In the genomic region with DNA sequence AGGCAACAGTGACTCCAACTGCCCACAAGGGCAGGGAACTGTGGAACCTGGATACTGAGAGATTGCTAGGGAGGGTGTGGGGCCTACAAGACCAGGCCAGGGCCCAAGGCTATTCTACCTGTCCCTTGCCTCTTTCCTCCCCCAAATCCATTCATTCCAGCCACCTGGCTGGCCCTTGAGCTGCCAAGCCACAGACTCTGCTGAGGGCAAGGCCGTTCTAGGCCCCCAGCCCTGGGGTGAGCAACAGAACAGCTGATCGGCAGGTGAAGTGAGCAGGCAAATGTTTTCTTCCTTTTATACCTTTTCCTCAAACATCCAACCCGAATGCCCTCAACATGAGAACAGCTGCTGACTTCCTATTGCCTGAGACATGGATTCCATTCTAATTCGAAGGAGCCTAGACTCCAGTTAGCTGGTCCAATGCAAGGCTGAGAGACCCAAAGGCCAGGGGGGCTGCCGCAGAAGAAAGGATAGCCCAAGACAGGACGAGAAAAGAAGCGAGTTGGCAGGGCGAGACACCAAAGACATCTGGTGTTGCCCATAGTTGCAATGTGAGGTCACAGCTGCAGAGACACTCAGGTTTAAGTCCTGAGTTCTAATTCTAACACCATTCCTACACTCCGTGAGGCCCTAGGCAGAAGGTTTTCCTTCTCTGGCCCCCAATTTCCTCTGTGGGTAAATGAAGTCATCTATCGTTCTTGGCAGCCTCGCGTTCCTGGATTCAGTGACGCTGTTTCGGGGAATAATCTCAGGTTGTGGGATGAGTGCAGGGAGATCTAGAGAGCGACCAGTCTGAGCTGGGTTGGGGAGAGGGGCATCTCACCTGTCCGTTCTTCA, we compare ENCODE assay signal across 21 cellular contexts. TPM values are rescaled to one million over a fixed set of nuclear protein-coding genes. Genes with fewer than 3 reads are reported as not detected.
DNase-seq lines count a peak whose midpoint lies in the region; ATAC-seq and TF ChIP-seq lines count a peak whose summit lies in the region.
"Had no signal": no experiment of that assay in that cellular context is flagged by ENCODE, and none has a peak within 500 bp of the region (broad histone marks: within the 10 kb centered on the region; RNA-seq: fewer than 3 reads in every experiment).

No MANE protein-coding gene starts in this region.

- peaks cover 63% of the 10 kb centered on the region for H3K27me3 Mint-ChIP-seq in activated CD8-positive, alpha-beta T cell treated with anti-CD3 and anti-CD28 coated beads, Interleukin-2, amount 10 ng/mL, durations not matched to agents 7 days and 5 days (ENCODE audit: low read depth)
- H3K27me3 Mint-ChIP-seq in activated CD8-positive, alpha-beta T cell treated with anti-CD3 and anti-CD28 coated beads for 36 hours = peaks cover 62% of the 10 kb centered on the region
- H3K27me3 Mint-ChIP-seq in activated B cell treated with CpG ODN at 0.5 μM for 24 hours (peaks cover 52% of the 10 kb centered on the region), mesothelial cell of epicardium (ENCODE audit: low read depth) (peaks cover 57% of the 10 kb centered on the region)
- peaks cover 82 to 87% of the 10 kb centered on the region in 2 donors for H3K27me3 Mint-ChIP-seq in stimulated activated naive B cell treated with anti-CD40 and anti-IgM and Interleukin-4, amounts not matched to agents 10 μg/mL and 1 μg/mL and 100 μg/mL, for 72 hours
- peaks cover 58% of the 10 kb centered on the region for H3K27me3 Mint-ChIP-seq in activated T-helper 17 cell treated with anti-CD3 and anti-CD28 coated beads, Interleukin-2, amount 50 U/mL, for 72 hours

- no peak for TF ChIP-seq CTCF in activated CD8-positive, alpha-beta T cell treated with anti-CD3 and anti-CD28 coated beads for 36 hours (IDR thresholded peaks at IDR 0.05)
- no peak for TF ChIP-seq CTCF in activated B cell treated with CpG ODN at 0.5 μM for 24 hours (IDR thresholded peaks at IDR 0.05)
- TF ChIP-seq CTCF in mesothelial cell of epicardium (IDR thresholded peaks at IDR 0.05; ENCODE audit: unreplicated experiment) = no peak

- CTCF ChIA-PET in activated CD8-positive, alpha-beta T cell treated with anti-CD3 and anti-CD28 coated beads, Interleukin-2, amount 10 ng/mL, durations not matched to agents 7 days and 5 days (lab: Charles Lee) = interaction anchor here (0.9 to 5.6 kb wide), 5 partner anchors 12 to 179 kb away, joined by 3 to 33 read pairs (median 5); a partner anchor contains a TSS
- CTCF ChIA-PET in activated CD8-positive, alpha-beta T cell treated with anti-CD3 and anti-CD28 coated beads for 36 hours (lab: Charles Lee) = interaction anchor here (0.7 to 5.8 kb wide), 7 partner anchors 10 to 482 kb away, joined by 3 to 40 read pairs (median 6); a partner anchor contains a TSS
- CTCF ChIA-PET in activated B cell treated with CpG ODN at 0.5 μM for 24 hours (lab: Charles Lee) = interaction anchor here (0.7 to 8.9 kb wide), 5 partner anchors 13 to 46 kb away, joined by 3 to 59 read pairs (median 4); a partner anchor contains a TSS

- peaks cover 18% of the 10 kb centered on the region for H3K4me1 Mint-ChIP-seq in activated CD8-positive, alpha-beta T cell treated with anti-CD3 and anti-CD28 coated beads, Interleukin-2, amount 10 ng/mL, durations not matched to agents 7 days and 5 days (ENCODE audit: low read depth)
- H3K4me1 Mint-ChIP-seq in activated CD8-positive, alpha-beta T cell treated with anti-CD3 and anti-CD28 coated beads for 36 hours (ENCODE audit: low read depth) = peaks cover 15% of the 10 kb centered on the region
- H3K4me1 Mint-ChIP-seq in activated B cell treated with CpG ODN at 0.5 μM for 24 hours (peaks cover 31% of the 10 kb centered on the region), mesothelial cell of epicardium (peaks cover 37% of the 10 kb centered on the region)
- peaks cover 29 to 42% of the 10 kb centered on the region in 2 donors for H3K4me1 Mint-ChIP-seq in stimulated activated naive B cell treated with anti-CD40 and anti-IgM and Interleukin-4, amounts not matched to agents 10 μg/mL and 1 μg/mL and 100 μg/mL, for 72 hours
- H3K4me1 Mint-ChIP-seq in activated T-helper 17 cell treated with anti-CD3 and anti-CD28 coated beads, Interleukin-2, amount 50 U/mL, for 72 hours = peaks cover 7% of the 10 kb centered on the region

- no peak for DNase-seq in activated CD8-positive, alpha-beta T cell treated with anti-CD3 and anti-CD28 coated beads, Interleukin-2, amount 10 ng/mL, durations not matched to agents 7 days and 5 days
- no peak for DNase-seq in activated CD8-positive, alpha-beta T cell treated with anti-CD3 and anti-CD28 coated beads for 36 hours
- no peak for DNase-seq in activated B cell treated with CpG ODN at 0.5 μM for 24 hours
- no peak for DNase-seq in mesothelial cell of epicardium (ENCODE audit: low spot score in 2 of 2, unreplicated experiment in 2 of 2)
- no peak for DNase-seq in stimulated activated naive B cell treated with anti-CD40 and anti-IgM and Interleukin-4, amounts not matched to agents 10 μg/mL and 1 μg/mL and 100 μg/mL, for 72 hours
- DNase-seq in RPMI8226 = no peak
- DNase-seq: CD8-positive, alpha-beta T cell; colonic mucosa; DND-41; foreskin keratinocyte; left lung; NCI-H1417; stimulated activated CD4-positive, alpha-beta T cell treated with anti-CD3 and anti-CD28 coated beads, Interleukin-15, amount 100 ng/mL, for 24 hours; stimulated activated naive CD8-positive, alpha-beta T cell treated with anti-CD3 and anti-CD28 coated beads, Interleukin-15, Interleukin-2, amounts not matched to agents 100 U/mL and 50 U/mL, for 24 hours had no signal

- intact Hi-C loops in activated CD8-positive, alpha-beta T cell treated with anti-CD3 and anti-CD28 coated beads for 36 hours (cut with micrococcal nuclease) = no loop called here
- intact Hi-C loops in activated B cell treated with CpG ODN at 0.5 μM for 24 hours (cut with micrococcal nuclease) = no loop called here

- H3K36me3 Mint-ChIP-seq in activated CD8-positive, alpha-beta T cell treated with anti-CD3 and anti-CD28 coated beads, Interleukin-2, amount 10 ng/mL, durations not matched to agents 7 days and 5 days (ENCODE audit: low read depth) = peaks cover 23% of the 10 kb centered on the region
- peaks cover 10% of the 10 kb centered on the region for H3K36me3 Mint-ChIP-seq in activated CD8-positive, alpha-beta T cell treated with anti-CD3 and anti-CD28 coated beads for 36 hours (ENCODE audit: low read depth)
- H3K36me3 Mint-ChIP-seq in activated B cell treated with CpG ODN at 0.5 μM for 24 hours (ENCODE audit: low read depth) (no peaks in the 10 kb centered on the region), mesothelial cell of epicardium (peaks cover 1% of the 10 kb centered on the region)
- H3K36me3 Mint-ChIP-seq in stimulated activated naive B cell treated with anti-CD40 and anti-IgM and Interleukin-4, amounts not matched to agents 10 μg/mL and 1 μg/mL and 100 μg/mL, for 72 hours = peaks cover 0 to 6% of the 10 kb centered on the region in 2 donors
- no peaks in the 10 kb centered on the region for H3K36me3 Mint-ChIP-seq in activated T-helper 17 cell treated with anti-CD3 and anti-CD28 coated beads, Interleukin-2, amount 50 U/mL, for 72 hours (ENCODE audit: low read depth)
- H3K36me3 Mint-ChIP-seq: CD8-positive, alpha-beta T cell had no signal

- POLR2A ChIA-PET in activated CD8-positive, alpha-beta T cell treated with anti-CD3 and anti-CD28 coated beads, Interleukin-2, amount 10 ng/mL, durations not matched to agents 7 days and 5 days (lab: Charles Lee) = interaction anchor here (1.4 to 2.5 kb wide), 2 partner anchors 13 to 32 kb away, joined by 4 to 7 read pairs; a partner anchor contains a TSS
- POLR2A ChIA-PET in activated CD8-positive, alpha-beta T cell treated with anti-CD3 and anti-CD28 coated beads for 36 hours (lab: Charles Lee) = interaction anchor here (1.0 kb wide), 1 partner anchor 31 kb away, joined by 3 read pairs; no protein-coding TSS in a partner anchor
- POLR2A ChIA-PET in activated B cell treated with CpG ODN at 0.5 μM for 24 hours (lab: Charles Lee) = interaction anchor here (1.1 to 1.4 kb wide), 2 partner anchors 13 to 39 kb away, joined by 3 to 5 read pairs; a partner anchor contains a TSS

- peak overlapping the region; percentile 22 for H3K4me3 Mint-ChIP-seq in activated CD8-positive, alpha-beta T cell treated with anti-CD3 and anti-CD28 coated beads, Interleukin-2, amount 10 ng/mL, durations not matched to agents 7 days and 5 days
- H3K4me3 Mint-ChIP-seq in activated CD8-positive, alpha-beta T cell treated with anti-CD3 and anti-CD28 coated beads for 36 hours = no peak overlapping the region
- peak overlapping the region; percentile 9 for H3K4me3 Mint-ChIP-seq in activated B cell treated with CpG ODN at 0.5 μM for 24 hours
- H3K4me3 Mint-ChIP-seq in mesothelial cell of epicardium = peak overlapping the region; percentile 29
- H3K4me3 Mint-ChIP-seq in stimulated activated naive B cell treated with anti-CD40 and anti-IgM and Interleukin-4, amounts not matched to agents 10 μg/mL and 1 μg/mL and 100 μg/mL, for 72 hours = peak overlapping the region; percentile 11 to 45
- no peak overlapping the region for H3K4me3 Mint-ChIP-seq in activated T-helper 17 cell treated with anti-CD3 and anti-CD28 coated beads, Interleukin-2, amount 50 U/mL, for 72 hours
- H3K4me3 Mint-ChIP-seq: CD8-positive, alpha-beta T cell had no signal

- H3K9me3 Mint-ChIP-seq in activated CD8-positive, alpha-beta T cell treated with anti-CD3 and anti-CD28 coated beads, Interleukin-2, amount 10 ng/mL, durations not matched to agents 7 days and 5 days (ENCODE audit: insufficient read depth) = no peaks in the 10 kb centered on the region
- H3K9me3 Mint-ChIP-seq in activated CD8-positive, alpha-beta T cell treated with anti-CD3 and anti-CD28 coated beads for 36 hours = no peaks in the 10 kb centered on the region
- H3K9me3 Mint-ChIP-seq in activated B cell treated with CpG ODN at 0.5 μM for 24 hours = no peaks in the 10 kb centered on the region
- H3K9me3 Mint-ChIP-seq in mesothelial cell of epicardium = no peaks in the 10 kb centered on the region
- no peaks in the 10 kb centered on the region for H3K9me3 Mint-ChIP-seq in stimulated activated naive B cell treated with anti-CD40 and anti-IgM and Interleukin-4, amounts not matched to agents 10 μg/mL and 1 μg/mL and 100 μg/mL, for 72 hours
- H3K9me3 Mint-ChIP-seq in activated T-helper 17 cell treated with anti-CD3 and anti-CD28 coated beads, Interleukin-2, amount 50 U/mL, for 72 hours = no peaks in the 10 kb centered on the region
- H3K9me3 Mint-ChIP-seq: CD8-positive, alpha-beta T cell had no signal

- no peak for ATAC-seq in activated CD8-positive, alpha-beta T cell treated with anti-CD3 and anti-CD28 coated beads, Interleukin-2, amount 10 ng/mL, durations not matched to agents 7 days and 5 days
- no peak for ATAC-seq in activated CD8-positive, alpha-beta T cell treated with anti-CD3 and anti-CD28 coated beads for 36 hours
- no peak for ATAC-seq in activated B cell treated with CpG ODN at 0.5 μM for 24 hours (ENCODE audit: low read depth)
- no peak for ATAC-seq in stimulated activated naive B cell treated with anti-CD40 and anti-IgM and Interleukin-4, amounts not matched to agents 10 μg/mL and 1 μg/mL and 100 μg/mL, for 72 hours (replicated peaks)
- ATAC-seq in HG03460 (IDR thresholded peaks at IDR 0.05; ENCODE audit: unreplicated experiment) = no peak
- no peak for ATAC-seq in activated T-helper 17 cell treated with anti-CD3 and anti-CD28 coated beads, Interleukin-2, amount 50 U/mL, for 72 hours (replicated peaks)
- ATAC-seq: CD8-positive, alpha-beta T cell; foreskin keratinocyte; left lung; stimulated activated naive CD8-positive, alpha-beta T cell treated with anti-CD3 and anti-CD28 coated beads, Interleukin-15, Interleukin-2, amounts not matched to agents 100 U/mL and 50 U/mL, for 24 hours had no signal

- no peak overlapping the region for H3K27ac Mint-ChIP-seq in activated CD8-positive, alpha-beta T cell treated with anti-CD3 and anti-CD28 coated beads, Interleukin-2, amount 10 ng/mL, durations not matched to agents 7 days and 5 days
- no peak overlapping the region for H3K27ac Mint-ChIP-seq in activated CD8-positive, alpha-beta T cell treated with anti-CD3 and anti-CD28 coated beads for 36 hours
- no peak overlapping the region for H3K27ac Mint-ChIP-seq in activated B cell treated with CpG ODN at 0.5 μM for 24 hours
- no peak overlapping the region for H3K27ac Mint-ChIP-seq in mesothelial cell of epicardium
- H3K27ac Mint-ChIP-seq in stimulated activated naive B cell treated with anti-CD40 and anti-IgM and Interleukin-4, amounts not matched to agents 10 μg/mL and 1 μg/mL and 100 μg/mL, for 72 hours = peak overlapping the region; percentile 71
- H3K27ac Mint-ChIP-seq in activated T-helper 17 cell treated with anti-CD3 and anti-CD28 coated beads, Interleukin-2, amount 50 U/mL, for 72 hours = no peak overlapping the region
- H3K27ac Mint-ChIP-seq: CD8-positive, alpha-beta T cell had no signal

RNA-seq across cellular contexts. Expression of a gene that starts 1.7 kb away (rescaled TPM):
- total RNA-seq in activated CD8-positive, alpha-beta T cell treated with anti-CD3 and anti-CD28 coated beads, Interleukin-2, amount 10 ng/mL, durations not matched to agents 7 days and 5 days = not detected
- not detected for total RNA-seq in activated CD8-positive, alpha-beta T cell treated with anti-CD3 and anti-CD28 coated beads for 36 hours
- total RNA-seq in activated B cell treated with CpG ODN at 0.5 μM for 24 hours = not detected in 2 replicates
- total RNA-seq in mesothelial cell of epicardium = 0.20 TPM in 2 of 3 replicates, not detected in the other
- total RNA-seq in activated T-helper 17 cell treated with anti-CD3 and anti-CD28 coated beads, Interleukin-2, amount 50 U/mL, for 72 hours = not detected
- total RNA-seq: activated CD8-positive, alpha-beta memory T cell treated with anti-CD3 and anti-CD28 coated beads for 36 hours; aorta; CD8-positive, alpha-beta T cell; colonic mucosa; endothelial cell of umbilical vein; HT-29; left lung; ureter had no signal

RNA-seq across cellular contexts. Expression of a gene that starts 11.4 kb away (rescaled TPM):
- under 1 TPM in 1 of 2 experiments, not detected in 1; 0.29 TPM for total RNA-seq in activated CD8-positive, alpha-beta T cell treated with anti-CD3 and anti-CD28 coated beads, Interleukin-2, amount 10 ng/mL, durations not matched to agents 7 days and 5 days
- under 1 TPM in 1 of 2 experiments, not detected in 1; 0.14 TPM for total RNA-seq in activated CD8-positive, alpha-beta T cell treated with anti-CD3 and anti-CD28 coated beads for 36 hours
- total RNA-seq in activated B cell treated with CpG ODN at 0.5 μM for 24 hours (not detected in 2 replicates), mesothelial cell of epicardium (13.2 to 15.3 TPM (median 14.4 TPM) in 3 replicates)
- total RNA-seq in activated T-helper 17 cell treated with anti-CD3 and anti-CD28 coated beads, Interleukin-2, amount 50 U/mL, for 72 hours = not detected
- total RNA-seq: activated CD8-positive, alpha-beta memory T cell treated with anti-CD3 and anti-CD28 coated beads for 36 hours; CD8-positive, alpha-beta T cell had no signal

RNA-seq across cellular contexts. Expression of a gene that starts 12.3 kb away (rescaled TPM):
- 100 to 1,000 TPM; 107 to 111 TPM for total RNA-seq in activated CD8-positive, alpha-beta T cell treated with anti-CD3 and anti-CD28 coated beads, Interleukin-2, amount 10 ng/mL, durations not matched to agents 7 days and 5 days
- 10 to 100 TPM; 46.6 to 52.6 TPM for total RNA-seq in activated CD8-positive, alpha-beta T cell treated with anti-CD3 and anti-CD28 coated beads for 36 hours
- total RNA-seq in activated B cell treated with CpG ODN at 0.5 μM for 24 hours (2.0 and 3.1 TPM in 2 replicates), mesothelial cell of epicardium (29.5 to 30.8 TPM (median 29.8 TPM) in 3 replicates)
- 10 to 100 TPM; 53.9 to 56.5 TPM for total RNA-seq in activated T-helper 17 cell treated with anti-CD3 and anti-CD28 coated beads, Interleukin-2, amount 50 U/mL, for 72 hours

RNA-seq across cellular contexts. Expression of a gene that starts 31.9 kb away (rescaled TPM):
- total RNA-seq in activated CD8-positive, alpha-beta T cell treated with anti-CD3 and anti-CD28 coated beads, Interleukin-2, amount 10 ng/mL, durations not matched to agents 7 days and 5 days = 10 to 100 TPM; 12.9 to 13.0 TPM
- total RNA-seq in activated CD8-positive, alpha-beta T cell treated with anti-CD3 and anti-CD28 coated beads for 36 hours = 10 to 100 TPM in 1 of 2 experiments, 1 to 10 TPM in 1; 9.2 to 10.8 TPM
- total RNA-seq in activated B cell treated with CpG ODN at 0.5 μM for 24 hours (18.9 and 22.2 TPM in 2 replicates), mesothelial cell of epicardium (68.3 to 71.2 TPM (median 69.0 TPM) in 3 replicates)
- 10 to 100 TPM; 15.3 to 16.9 TPM for total RNA-seq in activated T-helper 17 cell treated with anti-CD3 and anti-CD28 coated beads, Interleukin-2, amount 50 U/mL, for 72 hours

RNA-seq across cellular contexts. Expression of a gene that starts 40.4 kb away (rescaled TPM):
- total RNA-seq in activated CD8-positive, alpha-beta T cell treated with anti-CD3 and anti-CD28 coated beads, Interleukin-2, amount 10 ng/mL, durations not matched to agents 7 days and 5 days = not detected
- not detected for total RNA-seq in activated CD8-positive, alpha-beta T cell treated with anti-CD3 and anti-CD28 coated beads for 36 hours
- total RNA-seq in activated B cell treated with CpG ODN at 0.5 μM for 24 hours = not detected in 2 replicates
- 0.38 TPM in 1 of 3 replicates, not detected in the others for total RNA-seq in mesothelial cell of epicardium
- total RNA-seq in activated T-helper 17 cell treated with anti-CD3 and anti-CD28 coated beads, Interleukin-2, amount 50 U/mL, for 72 hours = under 1 TPM in 1 of 2 donors, not detected in 1; 0.32 TPM
- total RNA-seq: activated CD8-positive, alpha-beta memory T cell treated with anti-CD3 and anti-CD28 coated beads for 36 hours; CD8-positive, alpha-beta T cell; endothelial cell of umbilical vein; foreskin keratinocyte; HT-29 had no signal

Comparison
In these comparisons a context has a peak if more than half of its experiments do, and no peak if none do; other contexts are left out.
1. H3K4me3 Mint-ChIP-seq: peak in activated CD8-positive, alpha-beta T cell treated with anti-CD3 and anti-CD28 coated beads, Interleukin-2, amount 10 ng/mL, durations not matched to agents 7 days and 5 days (single experiment), activated B cell treated with CpG ODN at 0.5 μM for 24 hours (single experiment), mesothelial cell of epicardium (single experiment) and stimulated activated naive B cell treated with anti-CD40 and anti-IgM and Interleukin-4, amounts not matched to agents 10 μg/mL and 1 μg/mL and 100 μg/mL, for 72 hours (2 of 2); none in activated CD8-positive, alpha-beta T cell treated with anti-CD3 and anti-CD28 coated beads for 36 hours (single experiment) and activated T-helper 17 cell treated with anti-CD3 and anti-CD28 coated beads, Interleukin-2, amount 50 U/mL, for 72 hours (single experiment).
2. RNA of a gene that starts 11.4 kb away (total RNA-seq): 13.2 to 15.3 TPM in mesothelial cell of epicardium; 0.29 TPM in activated CD8-positive, alpha-beta T cell treated with anti-CD3 and anti-CD28 coated beads, Interleukin-2, amount 10 ng/mL, durations not matched to agents 7 days and 5 days, 0.14 TPM in activated CD8-positive, alpha-beta T cell treated with anti-CD3 and anti-CD28 coated beads for 36 hours, not detected in activated T-helper 17 cell treated with anti-CD3 and anti-CD28 coated beads, Interleukin-2, amount 50 U/mL, for 72 hours and not detected in activated B cell treated with CpG ODN at 0.5 μM for 24 hours; every median in the first group is over 10 times any median in the second.